In genomic region chr17:47694818-47695663, GRCh38 we compare ENCODE assay signal across 8 cellular contexts. TPM values are rescaled to one million over a fixed set of nuclear protein-coding genes. Genes with fewer than 3 reads are reported as not detected.
DNase-seq lines count a peak whose midpoint lies in the region; ATAC-seq and TF ChIP-seq lines count a peak whose summit lies in the region.

No MANE protein-coding gene starts in this region.

- TF ChIP-seq CTCF in thyroid gland (IDR thresholded peaks at IDR 0.05): no peak

- intact Hi-C loops in thyroid gland (cut with DNase I): loop anchor here (10.0 kb wide), 1 partner anchor 200 kb away; the partner anchor contains the start of gene SP2

- DNase-seq in CD1c-positive myeloid dendritic cell (ENCODE audit: extremely low spot score) (peak; percentile 92), MV-4-11 (lab: John Stamatoyannopoulos, UW) (peak; percentile 64), thyroid gland (peak; percentile 67 to 74)
- peak; percentile 83 for DNase-seq in activated CD8-positive, alpha-beta memory T cell treated with anti-CD3 and anti-CD28 coated beads, Interleukin-2, amount 50 U/mL, for 48 hours

- WGBS in esophagus, 2 donors: 3% methylated on average over 53 to 60 of the region's 60 CpGs
- WGBS in thyroid gland, 2 donors: 9 to 15% methylated on average over 28 to 29 of the region's 60 CpGs

- ATAC-seq in GM18520 (IDR thresholded peaks at IDR 0.05; ENCODE audit: unreplicated experiment): no peak
- ATAC-seq in GM18511 (IDR thresholded peaks at IDR 0.05; ENCODE audit: unreplicated experiment): no peak

- H3K27me3 ChIP-seq in esophagus (ENCODE audit: control insufficient read depth in 1 of 2, insufficient read depth in 2 of 2, low read length in 2 of 2) (no peaks in the 10 kb centered on the region), muscle layer of duodenum (ENCODE audit: low read depth, low read length) (no peaks in the 10 kb centered on the region), thyroid gland (no peaks in the 10 kb centered on the region)

- H3K27ac ChIP-seq in esophagus (ENCODE audit: low read depth in 2 of 2, low read length in 1 of 2) (peak overlapping the region; percentile 74 to 81), muscle layer of duodenum (ENCODE audit: low read length) (peak overlapping the region; percentile 58), thyroid gland (peak overlapping the region; percentile 85 to 90 (median 88))

- peaks cover 0 to 9% of the 10 kb centered on the region in 2 donors for H3K36me3 ChIP-seq in esophagus (ENCODE audit: control insufficient read depth in 2 of 2, insufficient read depth in 2 of 2, low read length in 1 of 2)
- H3K36me3 ChIP-seq in muscle layer of duodenum (ENCODE audit: control insufficient read depth in 1 of 2, insufficient read depth in 2 of 2, low read length in 2 of 2): no peaks in the 10 kb centered on the region
- peaks cover 0 to 3% of the 10 kb centered on the region in 2 donors for H3K36me3 ChIP-seq in thyroid gland

- H3K4me1 ChIP-seq in esophagus (ENCODE audit: control insufficient read depth in 2 of 2, insufficient read depth in 2 of 2, low read length in 1 of 2) (peaks cover 0 to 22% of the 10 kb centered on the region in 2 donors), muscle layer of duodenum (ENCODE audit: control insufficient read depth in 1 of 2, insufficient read depth in 2 of 2, low read length in 2 of 2) (peaks cover 0 to 13% of the 10 kb centered on the region in 2 donors), thyroid gland (peaks cover 14 to 17% of the 10 kb centered on the region in 2 donors)

- TF ChIP-seq POLR2A in thyroid gland (IDR thresholded peaks at IDR 0.05): peak in 1 of 2 donors; percentile 27

- peak overlapping the region; percentile 50 to 87 for H3K4me3 ChIP-seq in esophagus (ENCODE audit: low read depth in 1 of 2, low read length in 2 of 2)
- peak overlapping the region; percentile 57 to 72 for H3K4me3 ChIP-seq in muscle layer of duodenum (ENCODE audit: low read depth in 1 of 2, low read length in 2 of 2)
- peak overlapping the region; percentile 74 to 92 (median 84) for H3K4me3 ChIP-seq in thyroid gland (replicated peaks in 1 of 3)

- no peaks in the 10 kb centered on the region for H3K9me3 ChIP-seq in esophagus (ENCODE audit: control insufficient read depth in 2 of 2, insufficient read depth in 1 of 2, low read depth in 1 of 2, low read length in 1 of 2)
- H3K9me3 ChIP-seq in muscle layer of duodenum (ENCODE audit: control insufficient read depth in 1 of 2, low read length in 2 of 2): no peaks in the 10 kb centered on the region
- no peaks in the 10 kb centered on the region for H3K9me3 ChIP-seq in thyroid gland

RNA-seq across cellular contexts. Expression of gene TBKBP1, which starts 1.1 kb away (rescaled TPM):
- 10 to 100 TPM in 1 of 2 donors, 1 to 10 TPM in 1; 9.2 to 17.1 TPM for polyA plus RNA-seq in esophagus
- 10 to 100 TPM in 2 of 4 donors, 1 to 10 TPM in 2; 8.2 to 11.0 (median 10.0) TPM for total RNA-seq in thyroid gland

RNA-seq across cellular contexts. Expression of gene TBX21, which starts 38.0 kb away (rescaled TPM):
- under 1 TPM; 0.18 to 0.24 TPM for polyA plus RNA-seq in esophagus
- total RNA-seq in thyroid gland: 1 to 10 TPM in 2 of 4 donors, under 1 TPM in 2; 0.40 to 2.9 (median 0.87) TPM

RNA-seq across cellular contexts. Expression of gene KPNB1, which starts 45.3 kb away (rescaled TPM):
- polyA plus RNA-seq in esophagus: 10 to 100 TPM; 40.8 to 75.5 TPM
- 100 to 1,000 TPM; 134 to 207 (median 170) TPM for total RNA-seq in thyroid gland
